Comparison of ENCODE assay signal across 13 cellular contexts in genomic region chr10:72031706-72032105, GRCh38. TPM values are rescaled to one million over a fixed set of nuclear protein-coding genes. Genes with fewer than 3 reads are reported as not detected.
DNase-seq lines count a peak whose midpoint lies in the region; ATAC-seq and TF ChIP-seq lines count a peak whose summit lies in the region.
"Had no signal": no experiment of that assay in that cellular context is flagged by ENCODE, and none has a peak within 500 bp of the region (broad histone marks: within the 10 kb centered on the region; RNA-seq: fewer than 3 reads in every experiment).

No MANE protein-coding gene starts in this region.

- CTCF ChIA-PET in Caco-2 (lab: Charles Lee), result interaction anchor here (0.6 to 2.0 kb wide), 3 partner anchors 12 to 189 kb away, joined by 3 to 22 read pairs (median 4); no protein-coding TSS in a partner anchor

- no peak overlapping the region for H3K4me3 ChIP-seq in heart left ventricle
- no peak overlapping the region for H3K4me3 ChIP-seq in Caco-2 (ENCODE audit: low read depth, low read length)
- no peak overlapping the region for H3K4me3 ChIP-seq in neuronal stem cell (ENCODE audit: low read length in 2 of 2)
- H3K4me3 ChIP-seq: BLaER1 had no signal

- H4K91ac ChIP-seq in neuronal stem cell (ENCODE audit: low read depth, low read length, poor library complexity), result no peak overlapping the region

- 90 to 95% (median 91%) methylated on average over 10 of the region's 10 CpGs for WGBS in heart left ventricle, 4 donors
- no CpG with 5 or more reads among the region's 10 CpGs for WGBS in neuronal stem cell (ENCODE audit: extremely low coverage in 2 of 2, insufficient read length in 2 of 2, insufficient replicate concordance in 1 of 2), 2 donors

- ATAC-seq in Right ventricle myocardium inferior (no peak), heart left ventricle (no peak), HG02938 (IDR thresholded peaks at IDR 0.05; ENCODE audit: unreplicated experiment) (no peak)
- no peak for ATAC-seq in stimulated activated effector memory CD8-positive, alpha-beta T cell treated with anti-CD3 and anti-CD28 coated beads, Interleukin-12 subunit alpha, Interleukin-12 subunit beta, amount 100 ng/mL, for 72 hours

- peak overlapping the region; percentile 82 for H3K27ac Mint-ChIP-seq in Caco-2 (ENCODE audit: unreplicated experiment)
- H3K27ac Mint-ChIP-seq in stimulated activated effector memory CD8-positive, alpha-beta T cell treated with anti-CD3 and anti-CD28 coated beads, Interleukin-12 subunit alpha, Interleukin-12 subunit beta, amount 100 ng/mL, for 72 hours, result peak overlapping the region; percentile 37
- H3K27ac Mint-ChIP-seq: CD8-positive, alpha-beta memory T cell had no signal

- H2BK120ac ChIP-seq in neuronal stem cell (ENCODE audit: low read depth, low read length), result no peak overlapping the region

- no peak overlapping the region for H2AFZ ChIP-seq in neuronal stem cell (ENCODE audit: low read length)

- H3K27ac ChIP-seq in heart left ventricle (peak overlapping the region in 2 of 12 donors; percentile 70 to 80), neuronal stem cell (replicated peaks; ENCODE audit: low read length) (no peak overlapping the region)
- H3K27ac ChIP-seq: 22Rv1, BLaER1 had no signal

- H4K8ac ChIP-seq in neuronal stem cell (ENCODE audit: low read depth, low read length), result no peak overlapping the region

- H3K18ac ChIP-seq in neuronal stem cell (ENCODE audit: low read length), result no peak overlapping the region

- H3K4me1 ChIP-seq in heart left ventricle, result peaks cover 0 to 38% (median 12%) of the 10 kb centered on the region in 12 donors
- peaks cover 59% of the 10 kb centered on the region for H3K4me1 ChIP-seq in Caco-2
- H3K4me1 ChIP-seq in neuronal stem cell (ENCODE audit: control insufficient read depth in 2 of 2, insufficient read depth in 1 of 2, low read depth in 1 of 2, low read length in 2 of 2), result peaks cover 9 to 16% of the 10 kb centered on the region in 2 donors
- H3K4me1 ChIP-seq: BLaER1 had no signal

- H3K27me3 ChIP-seq in heart left ventricle (no peaks in the 10 kb centered on the region), Caco-2 (replicated peaks; ENCODE audit: control insufficient read depth, insufficient read depth, low read length) (no peaks in the 10 kb centered on the region), neuronal stem cell (ENCODE audit: control insufficient read depth in 3 of 3, insufficient read depth in 3 of 3, low read depth in 1 of 3, low read length in 3 of 3) (no peaks in the 10 kb centered on the region)
- H3K27me3 ChIP-seq: BLaER1 had no signal

- no peak overlapping the region for H2BK12ac ChIP-seq in neuronal stem cell (ENCODE audit: low read length)

- TF ChIP-seq POLR2A in heart left ventricle (IDR thresholded peaks at IDR 0.05), result no peak

- peaks cover 5% of the 10 kb centered on the region for H3K36me3 Mint-ChIP-seq in Caco-2 (ENCODE audit: insufficient read depth, unreplicated experiment)
- no peaks in the 10 kb centered on the region for H3K36me3 Mint-ChIP-seq in stimulated activated effector memory CD8-positive, alpha-beta T cell treated with anti-CD3 and anti-CD28 coated beads, Interleukin-12 subunit alpha, Interleukin-12 subunit beta, amount 100 ng/mL, for 72 hours
- H3K36me3 Mint-ChIP-seq: CD8-positive, alpha-beta memory T cell had no signal

- peaks cover 44% of the 10 kb centered on the region for H3K4me1 Mint-ChIP-seq in Caco-2 (ENCODE audit: low read depth, unreplicated experiment)
- H3K4me1 Mint-ChIP-seq in stimulated activated effector memory CD8-positive, alpha-beta T cell treated with anti-CD3 and anti-CD28 coated beads, Interleukin-12 subunit alpha, Interleukin-12 subunit beta, amount 100 ng/mL, for 72 hours, result peaks cover 5% of the 10 kb centered on the region
- H3K4me1 Mint-ChIP-seq: CD8-positive, alpha-beta memory T cell had no signal

- intact Hi-C loops in Right ventricle myocardium inferior (cut with DNase I), result loop anchor here (5.0 kb wide), 1 partner anchor 34 kb away; no protein-coding TSS in a partner anchor
- intact Hi-C loops in heart left ventricle (cut with DNase I), result loop anchor here in 2 of 10 donors (2.0 to 5.0 kb wide), 2 partner anchors 19 to 59 kb away; no protein-coding TSS in a partner anchor
- intact Hi-C loops in Caco-2 (cut with micrococcal nuclease; ENCODE audit: unreplicated experiment), result no loop called here

- H3K36me3 ChIP-seq in heart left ventricle (no peaks in the 10 kb centered on the region), Caco-2 (ENCODE audit: control insufficient read depth, insufficient read depth, low read length) (no peaks in the 10 kb centered on the region), neuronal stem cell (replicated peaks in 1 of 2; ENCODE audit: control insufficient read depth in 2 of 2, insufficient read depth in 2 of 2, low read length in 2 of 2) (no peaks in the 10 kb centered on the region)
- H3K36me3 ChIP-seq: BLaER1 had no signal

- no peak overlapping the region for H3K4me2 ChIP-seq in neuronal stem cell (ENCODE audit: insufficient read depth, low read length, poor library complexity, severe bottlenecking)
- H3K4me2 ChIP-seq: BLaER1 had no signal

- H3K9ac ChIP-seq in neuronal stem cell (ENCODE audit: low read depth, low read length, poor library complexity), result peak overlapping the region; percentile 51
- H3K9ac ChIP-seq: BLaER1 had no signal

- peak overlapping the region; percentile 76 for H2BK5ac ChIP-seq in neuronal stem cell (ENCODE audit: low read length)

- no peak overlapping the region for H3K4me3 Mint-ChIP-seq in Caco-2 (ENCODE audit: unreplicated experiment)
- no peak overlapping the region for H3K4me3 Mint-ChIP-seq in stimulated activated effector memory CD8-positive, alpha-beta T cell treated with anti-CD3 and anti-CD28 coated beads, Interleukin-12 subunit alpha, Interleukin-12 subunit beta, amount 100 ng/mL, for 72 hours
- H3K4me3 Mint-ChIP-seq: CD8-positive, alpha-beta memory T cell had no signal

- DNase-seq in Right ventricle myocardium inferior (ENCODE audit: missing footprints) (peak; percentile 53), heart left ventricle (no peak), Caco-2 (no peak), neuronal stem cell (ENCODE audit: low spot score) (no peak), inferior parietal cortex (ENCODE audit: extremely low spot score) (no peak), Ammon's horn (ENCODE audit: low spot score) (no peak)
- no peak for DNase-seq in stimulated activated effector memory CD8-positive, alpha-beta T cell treated with anti-CD3 and anti-CD28 coated beads, Interleukin-12 subunit alpha, Interleukin-12 subunit beta, amount 100 ng/mL, for 72 hours (ENCODE audit: low spot score in 2 of 2)
- DNase-seq: CD8-positive, alpha-beta memory T cell; HCEC 1CT; IMR-90 had no signal

- no peaks in the 10 kb centered on the region for H3K79me1 ChIP-seq in neuronal stem cell (ENCODE audit: low read depth, low read length)

- H2BK15ac ChIP-seq in neuronal stem cell (ENCODE audit: low read length), result peak overlapping the region; percentile 45

- peak overlapping the region; percentile 13 for H3K23ac ChIP-seq in neuronal stem cell (ENCODE audit: low read depth, low read length, poor library complexity)

- H3K4ac ChIP-seq in neuronal stem cell (ENCODE audit: low read length), result no peak overlapping the region

- H3K14ac ChIP-seq in neuronal stem cell (ENCODE audit: low read length), result no peak overlapping the region

- BruUV-seq in Caco-2 (replicated peaks; lab: Mats Ljungman, UMichigan), result no TSS peak

- H3K27me3 Mint-ChIP-seq in Caco-2 (ENCODE audit: insufficient read depth, unreplicated experiment), result no peaks in the 10 kb centered on the region

- H2AK5ac ChIP-seq in neuronal stem cell (ENCODE audit: low read depth, low read length), result peak overlapping the region; percentile 96

- POLR2A ChIA-PET in Caco-2 (lab: Charles Lee), result no interaction called here

- no peaks in the 10 kb centered on the region for H3K9me3 Mint-ChIP-seq in Caco-2 (ENCODE audit: unreplicated experiment)
- H3K9me3 Mint-ChIP-seq in stimulated activated effector memory CD8-positive, alpha-beta T cell treated with anti-CD3 and anti-CD28 coated beads, Interleukin-12 subunit alpha, Interleukin-12 subunit beta, amount 100 ng/mL, for 72 hours, result no peaks in the 10 kb centered on the region
- H3K9me3 Mint-ChIP-seq: CD8-positive, alpha-beta memory T cell had no signal

- H3K9me3 ChIP-seq in heart left ventricle (no peaks in the 10 kb centered on the region), Caco-2 (no peaks in the 10 kb centered on the region), neuronal stem cell (replicated peaks in 1 of 2; ENCODE audit: control insufficient read depth in 2 of 2, insufficient read depth in 1 of 2, low read depth in 1 of 2, low read length in 2 of 2) (peaks cover 0 to 2% of the 10 kb centered on the region in 2 donors)
- H3K9me3 ChIP-seq: BLaER1 had no signal

- no peak for TF ChIP-seq CTCF in heart left ventricle (IDR thresholded peaks at IDR 0.05)
- no peak for TF ChIP-seq CTCF in Caco-2 (IDR thresholded peaks at IDR 0.05; ENCODE audit: insufficient read depth in 1 of 2, low read depth in 1 of 2, low read length in 1 of 2, severe bottlenecking in 1 of 2, unreplicated experiment in 1 of 2)

RNA-seq across cellular contexts. Expression of gene SPOCK2, which starts 56.6 kb away (rescaled TPM):
- total RNA-seq in Right ventricle myocardium inferior (10.4 TPM), heart left ventricle (10 to 100 TPM in 3 of 9 donors, 1 to 10 TPM in 6; 4.4 to 15.1 (median 6.9) TPM), Caco-2 (2022) (1.6 and 3.0 TPM in 2 replicates)
- 10 to 100 TPM; 11.2 to 16.6 TPM for polyA plus RNA-seq in heart left ventricle
- 1.0 TPM for polyA plus RNA-seq in neuronal stem cell (2013, experiment 1 of 2)
- polyA plus RNA-seq in neuronal stem cell (2013, experiment 2 of 2), result 1.0 TPM
- total RNA-seq: IMR-90 had no signal
